In the genomic region with DNA sequence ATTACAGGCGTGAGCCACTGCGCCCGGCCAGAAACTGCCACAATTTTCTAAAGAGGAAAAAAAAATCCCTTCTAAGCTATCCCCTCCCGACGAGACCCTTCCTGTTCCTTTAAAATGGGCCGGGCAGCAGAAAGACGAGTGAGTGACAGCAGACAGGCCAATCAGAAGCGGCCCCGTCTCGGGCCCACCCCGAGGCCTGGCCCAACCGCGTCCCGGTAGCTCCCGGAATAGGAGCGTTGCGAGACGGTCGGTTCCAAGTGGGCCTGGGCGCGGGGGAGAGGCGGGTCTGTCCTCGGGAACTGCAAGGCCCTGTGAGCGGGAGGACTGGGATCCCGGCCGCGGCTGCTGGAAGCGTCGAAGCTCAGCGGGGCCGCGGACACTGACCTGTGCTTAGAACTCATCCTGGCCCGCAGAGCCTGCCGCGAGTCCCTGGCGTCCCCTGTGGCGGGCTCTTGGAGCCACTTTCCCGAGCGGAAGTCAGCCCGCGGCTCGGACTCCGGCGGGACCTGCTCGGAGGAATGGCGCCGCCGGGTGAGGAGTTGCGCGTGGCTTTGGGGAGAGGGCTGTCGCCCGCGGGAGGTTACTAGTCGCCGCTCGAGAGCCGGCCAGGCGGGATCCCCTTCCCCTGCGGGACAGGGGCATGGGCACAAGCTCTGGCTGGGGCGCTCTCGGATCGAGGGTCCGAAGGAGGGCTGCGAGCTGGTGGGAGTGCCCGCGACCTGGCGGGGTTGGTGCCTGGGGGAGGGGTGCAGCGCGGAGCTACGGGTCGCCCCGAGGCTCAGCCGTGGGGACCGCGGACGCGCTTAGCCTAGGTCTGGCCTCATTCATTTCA, we compare ENCODE assay signal across 8 cellular contexts. TPM values are rescaled to one million over a fixed set of nuclear protein-coding genes. Genes with fewer than 3 reads are reported as not detected.
DNase-seq lines count a peak whose midpoint lies in the region; ATAC-seq, FAIRE-seq and TF ChIP-seq lines count a peak whose summit lies in the region.

MROH8 (minus strand) TSS at position 710 of the 832 bp plus-strand sequence.
RPN2 (plus strand) TSS at position 492 of the 832 bp plus-strand sequence; CDS start at position 519, 27 bp downstream.

- H3K9me3 ChIP-seq in BE2C, result no peaks in the 10 kb centered on the region

- peak; percentile 88 for ATAC-seq in HG03442 (IDR thresholded peaks at IDR 0.05; ENCODE audit: unreplicated experiment)
- ATAC-seq in activated CD4-positive, alpha-beta T cell treated with anti-CD3 and anti-CD28 coated beads for 36 hours, result peak; percentile 97

- no peaks in the 10 kb centered on the region for H3K27me3 ChIP-seq in BE2C

- H3K27me3 Mint-ChIP-seq in activated CD4-positive, alpha-beta T cell treated with anti-CD3 and anti-CD28 coated beads for 36 hours, result no peaks in the 10 kb centered on the region

- no peaks in the 10 kb centered on the region for H3K9me3 Mint-ChIP-seq in activated CD4-positive, alpha-beta T cell treated with anti-CD3 and anti-CD28 coated beads for 36 hours (ENCODE audit: low read depth)

- intact Hi-C loops in activated CD4-positive, alpha-beta T cell treated with anti-CD3 and anti-CD28 coated beads for 36 hours (cut with DNase I, micrococcal nuclease), result loop anchor here (1.0 to 5.0 kb wide), 11 partner anchors 83 to 1293 kb away; partner anchors contain the start of genes BLCAP (in 1 of the 2), MANBAL (in 1 of the 2), RALGAPB (in 1 of the 2) and RBL1 (in 1 of the 2)

- H3K4me3 ChIP-seq in BE2C (ENCODE audit: low read depth, low read length) (peak within 1 kb of the TSS; percentile 77), choroid plexus epithelial cell (ENCODE audit: low read depth, low read length) (peak within 1 kb of the TSS; percentile 96)

- DNase-seq in BE2C, result peak; percentile 98
- DNase-seq in GM19239 (ENCODE audit: insufficient read length, low spot score), result peak; percentile 75
- peak; percentile 93 for DNase-seq in NCI-H510A treated with DMSO at 0.1 percent for 48 hours (lab: John Stamatoyannopoulos, UW)
- peak; percentile 98 for DNase-seq in activated CD4-positive, alpha-beta T cell treated with anti-CD3 and anti-CD28 coated beads for 36 hours
- DNase-seq in choroid plexus epithelial cell (ENCODE audit: low read depth), result peak; percentile 99
- peak; percentile 97 for DNase-seq in kidney glomerular epithelial cell (lab: John Stamatoyannopoulos, UW)
- peak; percentile 90 to 92 for DNase-seq in stimulated activated CD4-positive, alpha-beta T cell treated with anti-CD3 and anti-CD28 coated beads, Interleukin-15, amount 100 ng/mL, for 48 hours (ENCODE audit: low read depth in 2 of 2)

- H3K36me3 ChIP-seq in BE2C, result peaks cover 20% of the 10 kb centered on the region

- H3K27ac Mint-ChIP-seq in activated CD4-positive, alpha-beta T cell treated with anti-CD3 and anti-CD28 coated beads for 36 hours, result peak within 1 kb of the TSS; percentile 92

- POLR2A ChIA-PET in activated CD4-positive, alpha-beta T cell treated with anti-CD3 and anti-CD28 coated beads for 36 hours (lab: Charles Lee), result interaction anchor here (0.6 to 1.7 kb wide), 10 partner anchors 10 to 1695 kb away, joined by 3 to 12 read pairs (median 4); partner anchors contain the start of genes DSN1 and RBL1

- TF ChIP-seq CTCF in BE2C (IDR thresholded peaks at IDR 0.05; ENCODE audit: low read depth, low read length), result no peak
- TF ChIP-seq CTCF in choroid plexus epithelial cell (conservative IDR thresholded peaks at IDR 0.05; ENCODE audit: low read depth, low read length), result no peak

- H3K36me3 Mint-ChIP-seq in activated CD4-positive, alpha-beta T cell treated with anti-CD3 and anti-CD28 coated beads for 36 hours (ENCODE audit: low read depth), result peaks cover 20% of the 10 kb centered on the region

- peak within 1 kb of the TSS; percentile 87 for H3K4me3 Mint-ChIP-seq in activated CD4-positive, alpha-beta T cell treated with anti-CD3 and anti-CD28 coated beads for 36 hours

- CTCF ChIA-PET in activated CD4-positive, alpha-beta T cell treated with anti-CD3 and anti-CD28 coated beads for 36 hours (lab: Charles Lee), result interaction anchor here (0.7 to 4.6 kb wide), 11 partner anchors 11 to 346 kb away, joined by 3 to 36 read pairs (median 4); partner anchors contain the start of genes MANBAL and RBL1

- peaks cover 33% of the 10 kb centered on the region for H3K4me1 Mint-ChIP-seq in activated CD4-positive, alpha-beta T cell treated with anti-CD3 and anti-CD28 coated beads for 36 hours

- FAIRE-seq in GM19239 (lab: Jason Lieb, UNC), result peak; percentile 92

- no peaks in the 10 kb centered on the region for H3K4me1 ChIP-seq in BE2C

RNA-seq across cellular contexts. Expression of gene MROH8, which starts in this region (rescaled TPM):
- not detected for polyA plus RNA-seq in BE2C (2012; ENCODE audit: insufficient read depth, insufficient read length, low read depth)
- total RNA-seq in activated CD4-positive, alpha-beta T cell treated with anti-CD3 and anti-CD28 coated beads for 36 hours, result 1 to 10 TPM; 3.0 to 4.5 TPM

RNA-seq across cellular contexts. Expression of gene RPN2, which starts in this region (rescaled TPM):
- 296 TPM for polyA plus RNA-seq in BE2C (2012; ENCODE audit: insufficient read depth, insufficient read length, low read depth)
- 100 to 1,000 TPM; 103 to 115 TPM for total RNA-seq in activated CD4-positive, alpha-beta T cell treated with anti-CD3 and anti-CD28 coated beads for 36 hours

Comparison
In these comparisons a context has a peak if more than half of its experiments do, and no peak if none do; other contexts are left out.
1. Peak in every context shown above with its lines: DNase-seq, ATAC-seq and H3K4me3 ChIP-seq.